ENCODE assay signal across 5 cellular contexts in the genomic region with DNA sequence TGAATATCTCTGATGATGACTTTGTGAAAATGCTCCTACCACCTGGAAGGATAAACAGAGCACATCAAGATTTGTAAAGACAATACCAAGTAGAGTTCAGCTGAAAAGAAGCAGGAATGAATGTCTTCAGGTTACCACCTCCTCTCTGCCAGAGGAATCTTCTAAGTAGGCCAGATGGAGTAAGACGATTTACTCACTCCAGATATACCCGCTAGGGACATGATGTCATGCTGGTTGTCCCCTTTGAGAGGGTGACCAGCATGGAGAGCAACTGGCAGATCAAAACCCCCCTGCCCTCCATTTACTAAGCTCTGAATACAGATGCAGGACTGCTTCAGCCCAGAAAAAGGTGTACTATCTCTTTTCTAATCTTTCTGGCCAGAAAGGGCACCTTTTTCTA.
"Had no signal": no experiment of that assay in that cellular context is flagged by ENCODE, and none has a peak within 500 bp of the region (broad histone marks: within the 10 kb centered on the region; RNA-seq: fewer than 3 reads in every experiment).

No MANE protein-coding gene starts in this region.

- H3K9me3 Mint-ChIP-seq: GM23338, H9 had no signal

- DNase-seq: H9, HCEC 1CT, IMR-90 had no signal

- H3K27ac Mint-ChIP-seq: GM23338, H9 had no signal

- H3K4me3 ChIP-seq: GM23338, K562 had no signal

- H3K4me3 Mint-ChIP-seq: GM23338, H9 had no signal

- ATAC-seq: GM23338, K562 had no signal
